Comparison of ENCODE assay signal across 9 cellular contexts in the genomic region with DNA sequence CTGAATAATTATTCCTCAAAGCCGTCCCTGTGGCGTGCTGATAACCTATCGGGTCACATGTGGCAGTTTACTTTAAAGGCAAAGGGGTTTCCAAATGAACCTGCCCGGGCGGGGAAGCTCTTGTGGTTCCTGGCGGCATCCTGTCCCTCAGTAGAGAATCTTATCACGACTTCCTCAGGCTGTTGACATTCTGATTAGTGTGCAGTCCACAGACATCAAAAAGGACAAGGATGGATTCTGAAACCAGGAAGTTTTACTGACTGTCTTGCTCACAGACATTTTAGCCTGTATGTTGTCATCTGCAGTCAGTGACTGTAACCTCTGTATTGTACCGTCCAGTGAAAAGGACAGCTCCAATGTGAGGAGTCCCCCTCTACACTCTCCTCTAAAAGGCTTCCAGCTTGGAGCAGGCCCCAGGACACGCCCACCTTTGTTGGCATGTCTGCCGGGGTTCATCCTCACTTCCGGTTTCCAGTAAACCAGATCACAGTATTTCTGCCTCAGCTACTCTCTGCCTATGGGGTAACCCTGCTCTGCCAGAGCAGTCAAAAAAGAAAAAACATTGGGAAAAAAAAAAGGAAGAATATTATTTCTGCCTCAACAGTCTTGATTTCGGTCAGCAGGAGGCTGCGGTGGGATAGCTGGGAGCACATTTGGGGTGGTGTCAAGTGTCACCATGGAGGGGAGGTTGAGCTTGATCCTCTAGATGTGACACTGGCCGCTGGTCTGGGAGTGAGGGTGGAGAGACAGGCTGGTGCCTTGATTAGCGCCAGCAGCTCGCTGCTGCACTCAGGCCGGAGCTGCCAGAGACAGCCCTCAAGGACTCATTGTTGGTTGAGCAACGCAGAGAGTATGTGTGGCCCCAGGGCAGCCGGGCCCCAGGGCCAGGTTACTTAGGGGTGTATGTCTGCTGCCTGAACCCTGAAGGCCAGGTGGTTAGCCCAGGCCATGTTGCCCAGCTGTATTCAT.
DNase-seq lines count a peak whose midpoint lies in the region; ATAC-seq, FAIRE-seq and TF ChIP-seq lines count a peak whose summit lies in the region.
"Had no signal": no experiment of that assay in that cellular context is flagged by ENCODE, and none has a peak within 500 bp of the region (broad histone marks: within the 10 kb centered on the region; RNA-seq: fewer than 3 reads in every experiment).

No MANE protein-coding gene starts in this region.

- H3K27me3 Mint-ChIP-seq in activated naive CD8-positive, alpha-beta T cell treated with anti-CD3 and anti-CD28 coated beads for 36 hours = no peaks in the 10 kb centered on the region

- H3K9me3 ChIP-seq in A549 (no peaks in the 10 kb centered on the region), OCI-LY3 (ENCODE audit: insufficient read depth, low read length) (no peaks in the 10 kb centered on the region), HepG2 (ENCODE audit: low read length) (no peaks in the 10 kb centered on the region), MM.1S (replicated peaks; ENCODE audit: insufficient read depth, low read length) (no peaks in the 10 kb centered on the region), SK-N-SH (no peaks in the 10 kb centered on the region)

- peaks cover 4% of the 10 kb centered on the region for H3K36me3 Mint-ChIP-seq in activated naive CD8-positive, alpha-beta T cell treated with anti-CD3 and anti-CD28 coated beads for 36 hours

- no peaks in the 10 kb centered on the region for H3F3A ChIP-seq in MM.1S (ENCODE audit: insufficient read depth, low read length)
- H3F3A ChIP-seq in SK-N-SH (replicated peaks; ENCODE audit: insufficient read depth) = peaks cover 5% of the 10 kb centered on the region

- H3K4me1 ChIP-seq in A549 (peaks cover 19% of the 10 kb centered on the region), OCI-LY3 (ENCODE audit: low read length) (peaks cover 10% of the 10 kb centered on the region), HepG2 (ENCODE audit: insufficient read depth, low read length) (peaks cover 52% of the 10 kb centered on the region), MM.1S (ENCODE audit: low read length) (no peaks in the 10 kb centered on the region), SK-N-SH (ENCODE audit: control insufficient read depth in 1 of 2, insufficient read depth in 2 of 2, low read depth in 1 of 2, low read length in 1 of 2) (peaks cover 0 to 14% of the 10 kb centered on the region in 2 experiments; a peak in 1 of 4 replicates)

- H3K36me3 ChIP-seq in OCI-LY3 (replicated peaks; ENCODE audit: low read depth, low read length) (no peaks in the 10 kb centered on the region), HepG2 (replicated peaks in 1 of 2; ENCODE audit: control insufficient read depth in 1 of 2, insufficient read depth in 2 of 2, low read length in 2 of 2) (no peaks in the 10 kb centered on the region; a peak in 1 of 5 replicates), MM.1S (replicated peaks; ENCODE audit: insufficient read depth, low read length) (no peaks in the 10 kb centered on the region), SK-N-SH (replicated peaks in 1 of 2; ENCODE audit: control insufficient read depth in 1 of 2, insufficient read depth in 2 of 2, low read length in 1 of 2) (no peaks in the 10 kb centered on the region)

- DNase-seq in A549 (ENCODE audit: low read depth in 1 of 2, low spot score in 1 of 2) (no peak), HepG2 (ENCODE audit: low spot score) (peak; percentile 88), MM.1S (no peak), cerebellar cortex (ENCODE audit: low spot score) (no peak), SK-N-SH (no peak)
- peak; percentile 54 for DNase-seq in activated naive CD8-positive, alpha-beta T cell treated with anti-CD3 and anti-CD28 coated beads for 36 hours
- peak; percentile 20 to 26 for DNase-seq in stimulated activated CD8-positive, alpha-beta memory T cell treated with anti-CD3 and anti-CD28 coated beads, Interleukin-2, amount 100 ng/mL, for 48 hours (ENCODE audit: low read depth in 2 of 2)

- H3K27me3 ChIP-seq in OCI-LY3 (ENCODE audit: low read depth, low read length) (no peaks in the 10 kb centered on the region), HepG2 (ENCODE audit: control insufficient read depth in 1 of 2, insufficient read depth in 2 of 2, low read length in 2 of 2) (no peaks in the 10 kb centered on the region), MM.1S (replicated peaks; ENCODE audit: insufficient read depth, low read length) (no peaks in the 10 kb centered on the region), SK-N-SH (ENCODE audit: insufficient read depth) (no peaks in the 10 kb centered on the region)

- CTCF ChIA-PET in A549 (lab: Yijun Ruan, JAX) = interaction anchor here (0.7 to 6.1 kb wide), 9 partner anchors 11 to 169 kb away, joined by 3 to 45 read pairs (median 4); no protein-coding TSS in a partner anchor
- CTCF ChIA-PET in HepG2 (lab: Yijun Ruan, JAX; ENCODE audit: low intra/inter-chr PET ratio, low total read pairs) = no interaction called here
- CTCF ChIA-PET in SK-N-SH (lab: Yijun Ruan, JAX) = interaction anchor here (1.1 to 1.7 kb wide), 8 partner anchors 8 to 245 kb away, joined by 3 to 9 read pairs (median 4); no protein-coding TSS in a partner anchor

- TF ChIP-seq CTCF in A549 (IDR thresholded peaks at IDR 0.05) (no peak), OCI-LY3 (IDR thresholded peaks at IDR 0.05; ENCODE audit: low read depth, low read length) (no peak), HepG2 (CRISPR knock-in tag; IDR thresholded peaks at IDR 0.05) (no peak; the same call in 1 of the 2 replicates), MM.1S (IDR thresholded peaks at IDR 0.05; ENCODE audit: low read length) (no peak), SK-N-SH (IDR thresholded peaks at IDR 0.05) (no peak)

- intact Hi-C loops in HepG2 (cut with micrococcal nuclease; ENCODE audit: unreplicated experiment) = no loop called here

- peak overlapping the region; percentile 40 for H3K4me3 Mint-ChIP-seq in activated naive CD8-positive, alpha-beta T cell treated with anti-CD3 and anti-CD28 coated beads for 36 hours

- no peak for FAIRE-seq in A549 (lab: Jason Lieb, UNC)
- peak; percentile 81 for FAIRE-seq in HepG2 (lab: Jason Lieb, UNC)
- FAIRE-seq: islet of Langerhans had no signal

- TF ChIP-seq EP300 in A549 (IDR thresholded peaks at IDR 0.05) (no peak), HepG2 (IDR thresholded peaks at IDR 0.05; ENCODE audit: low read depth in 2 of 2, low read length in 2 of 2) (peak in 1 of 2 experiments; percentile 78; a peak in 3 of 4 replicates), HepG2 (CRISPR knock-in tag; IDR thresholded peaks at IDR 0.05; ENCODE audit: borderline replicate concordance) (peak; percentile 85), SK-N-SH (IDR thresholded peaks at IDR 0.05; ENCODE audit: borderline replicate concordance in 1 of 2, low read depth in 1 of 2, low read length in 1 of 2) (no peak)

- no peak overlapping the region for H2AFZ ChIP-seq in OCI-LY3 (ENCODE audit: low read depth, low read length)
- no peak overlapping the region for H2AFZ ChIP-seq in HepG2 (ENCODE audit: low read length)
- no peak overlapping the region for H2AFZ ChIP-seq in MM.1S (ENCODE audit: low read length)
- no peak overlapping the region for H2AFZ ChIP-seq in SK-N-SH (ENCODE audit: low read depth)

- POLR2A ChIA-PET in A549 (lab: Yijun Ruan, JAX) (interaction anchor here (0.9 kb wide), 1 partner anchor 8 kb away, joined by 3 read pairs; no protein-coding TSS in a partner anchor), HepG2 (lab: Yijun Ruan, JAX) (interaction anchor here (1.2 to 2.4 kb wide), 6 partner anchors 9 to 74 kb away, joined by 3 to 17 read pairs (median 8); no protein-coding TSS in a partner anchor), SK-N-SH (lab: Yijun Ruan, JAX) (interaction anchor here (0.6 to 1.7 kb wide), 2 partner anchors 9 to 277 kb away, joined by 4 read pairs; no protein-coding TSS in a partner anchor)

- H3K27ac ChIP-seq in A549 = peak overlapping the region; percentile 34 to 71
- no peak overlapping the region for H3K27ac ChIP-seq in OCI-LY3 (ENCODE audit: low read length)
- H3K27ac ChIP-seq in HepG2 (ENCODE audit: extremely low read length, insufficient read depth, low read length) = peak overlapping the region; percentile 41
- H3K27ac ChIP-seq in MM.1S (ENCODE audit: low read length) = no peak overlapping the region
- peak overlapping the region in 1 of 2 experiments; percentile 5; a peak in 1 of 4 replicates for H3K27ac ChIP-seq in SK-N-SH (ENCODE audit: low read depth in 2 of 2, low read length in 1 of 2)

- in situ Hi-C loops in HepG2 (cut with HindIII; ENCODE audit: extremely low pct_ligation_motif_present, low pct_unique_long_range_greater_than_20kb) = no loop called here

- TF ChIP-seq POLR2A in A549 (IDR thresholded peaks at IDR 0.05; ENCODE audit: low read length) = no peak
- peak in 1 of 2 experiments; percentile 43; a peak in 2 of 4 replicates for TF ChIP-seq POLR2A in HepG2 (IDR thresholded peaks at IDR 0.05; ENCODE audit: insufficient read depth in 1 of 2, low read depth in 2 of 2, low read length in 2 of 2)

- H3K9me2 ChIP-seq in MM.1S (replicated peaks; ENCODE audit: insufficient read depth, low read length) (no peaks in the 10 kb centered on the region), SK-N-SH (no peaks in the 10 kb centered on the region)

- TF ChIP-seq RAD21 in A549 (conservative IDR thresholded peaks at IDR 0.05 in 1 of 2, IDR thresholded peaks at IDR 0.05 in 1 of 2) (no peak), HepG2 (CRISPR knock-in tag; IDR thresholded peaks at IDR 0.05) (no peak), SK-N-SH (IDR thresholded peaks at IDR 0.05; ENCODE audit: low read length) (no peak)

- no TSS peak for BruUV-seq in HepG2 (replicated peaks; lab: Mats Ljungman, UMichigan)

- H3K9me3 Mint-ChIP-seq in activated naive CD8-positive, alpha-beta T cell treated with anti-CD3 and anti-CD28 coated beads for 36 hours = no peaks in the 10 kb centered on the region

- no peak overlapping the region for H3K4me3 ChIP-seq in A549
- no peak overlapping the region for H3K4me3 ChIP-seq in OCI-LY3 (ENCODE audit: low read length)
- peak overlapping the region in 1 of 3 experiments; percentile 12; a peak in 1 of 6 replicates for H3K4me3 ChIP-seq in HepG2 (replicated peaks in 1 of 3; ENCODE audit: insufficient read depth in 1 of 3, low read depth in 2 of 3, low read length in 3 of 3)
- H3K4me3 ChIP-seq in MM.1S (ENCODE audit: low read length) = no peak overlapping the region
- H3K4me3 ChIP-seq in SK-N-SH (ENCODE audit: low read depth in 2 of 2, low read length in 1 of 2) = no peak overlapping the region

- no peaks in the 10 kb centered on the region for H3K79me2 ChIP-seq in OCI-LY3 (ENCODE audit: low read length)
- no peaks in the 10 kb centered on the region for H3K79me2 ChIP-seq in HepG2 (ENCODE audit: insufficient read depth, low read length)
- no peaks in the 10 kb centered on the region for H3K79me2 ChIP-seq in MM.1S (ENCODE audit: low read length)
- H3K79me2 ChIP-seq in SK-N-SH (ENCODE audit: insufficient read depth) = no peaks in the 10 kb centered on the region

- ATAC-seq in A549 (no peak; a peak in 1 of 6 replicates), HepG2 (peak; percentile 78)

- peaks cover 21% of the 10 kb centered on the region for H3K4me1 Mint-ChIP-seq in activated naive CD8-positive, alpha-beta T cell treated with anti-CD3 and anti-CD28 coated beads for 36 hours

- H3K27ac Mint-ChIP-seq in activated naive CD8-positive, alpha-beta T cell treated with anti-CD3 and anti-CD28 coated beads for 36 hours = peak overlapping the region; percentile 87

- H3K9ac ChIP-seq in OCI-LY3 (ENCODE audit: low read length) (no peak overlapping the region), HepG2 (ENCODE audit: insufficient read depth, low read depth, low read length) (peak overlapping the region; percentile 10; the same call in 1 of the 2 replicates), MM.1S (ENCODE audit: low read length) (no peak overlapping the region), SK-N-SH (no peak overlapping the region)

- 75% methylated on average over 19 of the region's 19 CpGs for whole genome bisulfite sequencing in A549 (ENCODE audit: missing lambda C conversion rate)
- WGBS in HepG2 (ENCODE audit: low lambda C conversion rate) = 19% methylated on average over 16 of the region's 19 CpGs
- WGBS in SK-N-SH (ENCODE audit: low lambda C conversion rate) = 86% methylated on average over 18 of the region's 19 CpGs

- H4K20me1 ChIP-seq in OCI-LY3 (ENCODE audit: insufficient read depth, low read length) = no peaks in the 10 kb centered on the region
- H4K20me1 ChIP-seq in HepG2 (ENCODE audit: insufficient read depth, low read length) = no peaks in the 10 kb centered on the region
- no peaks in the 10 kb centered on the region; the same call in 1 of the 2 replicates for H4K20me1 ChIP-seq in MM.1S (ENCODE audit: insufficient read depth, low read length)
- no peaks in the 10 kb centered on the region for H4K20me1 ChIP-seq in SK-N-SH (ENCODE audit: insufficient read depth)

- no peak overlapping the region for H3K4me2 ChIP-seq in A549
- peak overlapping the region; percentile 9; the same call in 1 of the 2 replicates for H3K4me2 ChIP-seq in OCI-LY3 (ENCODE audit: low read length)
- H3K4me2 ChIP-seq in HepG2 (ENCODE audit: low read depth, low read length) = peak overlapping the region; percentile 53
- H3K4me2 ChIP-seq in MM.1S (ENCODE audit: low read depth, low read length) = no peak overlapping the region
- H3K4me2 ChIP-seq in SK-N-SH = no peak overlapping the region

Comparison
In these comparisons a context has a peak if more than half of its experiments do, and no peak if none do; other contexts are left out.
1. DNase-seq: peak in activated naive CD8-positive, alpha-beta T cell treated with anti-CD3 and anti-CD28 coated beads for 36 hours (single experiment), HepG2 (single experiment) and stimulated activated CD8-positive, alpha-beta memory T cell treated with anti-CD3 and anti-CD28 coated beads, Interleukin-2, amount 100 ng/mL, for 48 hours (2 of 2); none in A549 (0 of 2), MM.1S (single experiment), cerebellar cortex (single experiment) and SK-N-SH (single experiment).
2. H3K27ac ChIP-seq: peak in A549 (2 of 2) and HepG2 (single experiment); none in OCI-LY3 (single experiment) and MM.1S (single experiment).
3. H3K4me2 ChIP-seq: peak in OCI-LY3 (single experiment) and HepG2 (single experiment); none in A549 (single experiment), MM.1S (single experiment) and SK-N-SH (single experiment).